Comparison of ENCODE assay signal across 28 cellular contexts in the genomic region with DNA sequence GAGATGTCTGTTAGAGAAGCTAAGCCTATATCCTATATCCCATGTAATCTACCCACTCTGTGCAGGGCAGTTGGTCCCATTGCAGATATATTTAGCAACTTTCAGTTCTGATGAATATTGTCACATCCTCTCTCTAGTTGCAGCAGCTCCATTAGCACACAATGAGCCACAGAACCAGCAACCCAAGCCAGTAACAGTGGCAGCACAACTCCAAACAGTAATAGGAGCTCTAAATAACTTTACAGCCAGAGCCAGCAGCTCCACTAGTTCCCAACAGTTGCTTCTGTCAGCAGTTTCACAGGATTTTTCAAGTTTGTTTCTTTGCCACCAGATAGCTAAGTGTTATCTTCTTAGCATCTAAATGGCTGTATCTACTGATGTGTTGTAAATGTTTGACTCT.
"Had no signal": no experiment of that assay in that cellular context is flagged by ENCODE, and none has a peak within 500 bp of the region (broad histone marks: within the 10 kb centered on the region; RNA-seq: fewer than 3 reads in every experiment).

No MANE protein-coding gene starts in this region.

- H3K27ac ChIP-seq: adrenal gland, body of pancreas, colonic mucosa, epithelial cell of prostate, foreskin keratinocyte, gastroesophageal sphincter had no signal

- H3K36me3 ChIP-seq: adrenal gland, colonic mucosa, gastroesophageal sphincter had no signal

- H3K4me1 ChIP-seq: adrenal gland, body of pancreas, colonic mucosa, foreskin keratinocyte, gastroesophageal sphincter had no signal

- ATAC-seq: activated CD4-positive, alpha-beta T cell treated with anti-CD3 and anti-CD28 coated beads for 36 hours; activated CD8-positive, alpha-beta memory T cell treated with anti-CD3 and anti-CD28 coated beads, Interleukin-2, amount 10 ng/mL, durations not matched to agents 7 days and 5 days; activated CD8-positive, alpha-beta T cell treated with anti-CD3 and anti-CD28 coated beads, Interleukin-2, amount 10 ng/mL, durations not matched to agents 7 days and 5 days; activated naive CD8-positive, alpha-beta T cell treated with anti-CD3 and anti-CD28 coated beads, Interleukin-2, amount 50 U/mL, for 24 hours; body of pancreas; foreskin keratinocyte; gastroesophageal sphincter; T-helper 17 cell had no signal

- DNase-seq: activated CD4-positive, alpha-beta memory T cell treated with anti-CD3 and anti-CD28 coated beads for 36 hours; activated CD4-positive, alpha-beta T cell treated with anti-CD3 and anti-CD28 coated beads for 36 hours; activated CD4-positive, alpha-beta T cell treated with anti-CD3 and anti-CD28 coated beads, Interleukin-2, amount 10 ng/mL, durations not matched to agents 24 days and 14 days; activated CD4-positive, CD25-positive, alpha-beta regulatory T cell; activated CD4-positive, CD25-positive, alpha-beta regulatory T cell treated with anti-CD3 and anti-CD28 coated beads, Interleukin-2, amount 50 U/mL, for 72 hours; activated CD8-positive, alpha-beta memory T cell treated with anti-CD3 and anti-CD28 coated beads, Interleukin-2, amount 10 ng/mL, durations not matched to agents 7 days and 5 days; activated CD8-positive, alpha-beta memory T cell treated with anti-CD3 and anti-CD28 coated beads, Interleukin-2, amount 50 U/mL, for 4 hours; activated CD8-positive, alpha-beta T cell treated with anti-CD3 and anti-CD28 coated beads, Interleukin-2, amount 10 ng/mL, durations not matched to agents 7 days and 5 days; activated effector memory CD4-positive, alpha-beta T cell treated with anti-CD3 and anti-CD28 coated beads, Interleukin-2, amount 50 U/mL, for 16 hours; activated naive CD4-positive, alpha-beta T cell treated with anti-CD3 and anti-CD28 coated beads for 36 hours; activated naive CD8-positive, alpha-beta T cell treated with anti-CD3 and anti-CD28 coated beads for 36 hours; activated naive CD8-positive, alpha-beta T cell treated with anti-CD3 and anti-CD28 coated beads, Interleukin-2, amount 50 U/mL, for 24 hours; activated T-cell treated with anti-CD3 and anti-CD28 coated beads, Interleukin-2, amount 50 U/mL, for 1 hour; activated T-cell treated with anti-CD3 and anti-CD28 coated beads, Interleukin-2, amount 50 U/mL, for 48 hours; adrenal gland; amygdala; aorta; body of pancreas; caudate nucleus; cerebellar nuclear complex; colonic mucosa; effector CD8-positive, alpha-beta T cell; foreskin keratinocyte; T-helper 1 cell; T-helper 17 cell; T1000 had no signal

- H3K27me3 ChIP-seq: adrenal gland, body of pancreas, colonic mucosa, foreskin keratinocyte, gastroesophageal sphincter had no signal

- H3K9me3 ChIP-seq: adrenal gland, colonic mucosa, gastroesophageal sphincter had no signal

- H3K4me3 ChIP-seq: adrenal gland, body of pancreas, colonic mucosa, gastroesophageal sphincter had no signal
